Comparison of ENCODE assay signal across 23 cellular contexts in the genomic region with DNA sequence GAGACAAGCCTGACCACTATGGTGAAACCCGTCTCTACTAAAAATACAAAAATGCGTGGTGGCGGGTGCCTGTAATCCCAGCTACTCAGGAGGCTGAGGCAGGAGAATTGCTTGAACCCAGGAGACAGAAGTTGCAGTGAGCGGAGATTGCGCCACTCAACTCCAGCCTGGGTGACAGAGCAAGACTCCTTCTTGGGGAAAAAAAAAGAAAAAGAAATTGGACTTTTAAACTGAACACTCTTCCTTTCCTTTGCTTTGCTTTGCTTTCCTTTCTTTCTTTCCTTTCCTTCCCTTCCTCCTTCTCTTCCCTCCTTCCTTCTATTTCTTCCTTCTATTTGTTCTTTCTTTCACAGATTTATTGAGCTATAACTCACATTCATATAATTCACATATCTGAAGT.
"Had no signal": no experiment of that assay in that cellular context is flagged by ENCODE, and none has a peak within 500 bp of the region (broad histone marks: within the 10 kb centered on the region; RNA-seq: fewer than 3 reads in every experiment).

No MANE protein-coding gene starts in this region.

- H3K4me3 ChIP-seq: cardiac muscle cell, PC-9, SK-N-MC had no signal

- H3K36me3 ChIP-seq: brain microvascular endothelial cell, cardiac muscle cell had no signal

- H3K27me3 Mint-ChIP-seq: activated CD4-positive, alpha-beta T cell treated with anti-CD3 and anti-CD28 coated beads, Interleukin-2, amount 10 ng/mL, durations not matched to agents 7 days and 5 days; activated naive CD8-positive, alpha-beta T cell treated with anti-CD3 and anti-CD28 coated beads for 36 hours had no signal

- H3K4me1 Mint-ChIP-seq: activated CD4-positive, alpha-beta T cell treated with anti-CD3 and anti-CD28 coated beads, Interleukin-2, amount 10 ng/mL, durations not matched to agents 7 days and 5 days; activated naive CD8-positive, alpha-beta T cell treated with anti-CD3 and anti-CD28 coated beads for 36 hours; T-cell had no signal

- ATAC-seq: activated T-cell treated with anti-CD3 and anti-CD28 coated beads, Interleukin-2, amount 50 U/mL, for 4 hours; T-cell had no signal

- H3K27me3 ChIP-seq: brain microvascular endothelial cell, cardiac muscle cell had no signal

- H3K36me3 Mint-ChIP-seq: activated CD4-positive, alpha-beta memory T cell treated with anti-CD3 and anti-CD28 coated beads for 36 hours; activated naive CD8-positive, alpha-beta T cell treated with anti-CD3 and anti-CD28 coated beads for 36 hours; T-cell had no signal

- DNase-seq: activated CD4-positive, alpha-beta memory T cell treated with anti-CD3 and anti-CD28 coated beads for 36 hours; activated CD4-positive, alpha-beta T cell treated with anti-CD3 and anti-CD28 coated beads, Interleukin-2, amount 10 ng/mL, durations not matched to agents 7 days and 5 days; activated CD4-positive, CD25-positive, alpha-beta regulatory T cell; activated CD8-positive, alpha-beta memory T cell treated with anti-CD3 and anti-CD28 coated beads for 24 hours; activated effector memory CD4-positive, alpha-beta T cell treated with anti-CD3 and anti-CD28 coated beads, Interleukin-2, amount 50 U/mL, for 16 hours; activated naive CD4-positive, alpha-beta T cell treated with Interleukin-2 at 50 U/mL for 16 hours; activated naive CD8-positive, alpha-beta T cell treated with anti-CD3 and anti-CD28 coated beads for 36 hours; activated T-cell treated with anti-CD3 and anti-CD28 coated beads, Interleukin-2, amount 50 U/mL, for 4 hours; brain microvascular endothelial cell; Kasumi-1; NCI-H1105 treated with DMSO at 0.1 percent for 48 hours; NCI-H1436 treated with DMSO at 0.1 percent for 48 hours; NCI-H187; NCI-H2081; NCI-H524; PC-9; SHP77 treated with DMSO at 0.1 percent for 48 hours; T-cell; T-helper 2 cell; T1000 had no signal

- H3K27ac ChIP-seq: brain microvascular endothelial cell, cardiac muscle cell, PC-9, SK-N-MC, VCaP had no signal

- H3K4me3 Mint-ChIP-seq: activated CD4-positive, alpha-beta memory T cell treated with anti-CD3 and anti-CD28 coated beads for 36 hours; activated CD4-positive, alpha-beta T cell treated with anti-CD3 and anti-CD28 coated beads, Interleukin-2, amount 10 ng/mL, durations not matched to agents 7 days and 5 days; activated naive CD8-positive, alpha-beta T cell treated with anti-CD3 and anti-CD28 coated beads for 36 hours; activated T-cell treated with anti-CD3 and anti-CD28 coated beads, Interleukin-2, amount 50 U/mL, for 4 hours; T-cell had no signal

- H2AFZ ChIP-seq: PC-9 had no signal

- H3K27ac Mint-ChIP-seq: activated CD4-positive, alpha-beta memory T cell treated with anti-CD3 and anti-CD28 coated beads for 36 hours; activated CD4-positive, alpha-beta T cell treated with anti-CD3 and anti-CD28 coated beads, Interleukin-2, amount 10 ng/mL, durations not matched to agents 7 days and 5 days; activated naive CD8-positive, alpha-beta T cell treated with anti-CD3 and anti-CD28 coated beads for 36 hours; T-cell had no signal

- H3K9me3 Mint-ChIP-seq: activated CD4-positive, alpha-beta memory T cell treated with anti-CD3 and anti-CD28 coated beads for 36 hours; activated CD4-positive, alpha-beta T cell treated with anti-CD3 and anti-CD28 coated beads, Interleukin-2, amount 10 ng/mL, durations not matched to agents 7 days and 5 days; activated naive CD8-positive, alpha-beta T cell treated with anti-CD3 and anti-CD28 coated beads for 36 hours; activated T-cell treated with anti-CD3 and anti-CD28 coated beads, Interleukin-2, amount 50 U/mL, for 4 hours; T-cell had no signal
